Comparison of ENCODE assay signal across 6 cellular contexts in genomic region chr7:143714581-143715459, GRCh38. TPM values are rescaled to one million over a fixed set of nuclear protein-coding genes. Genes with fewer than 3 reads are reported as not detected.
"Had no signal": no experiment of that assay in that cellular context is flagged by ENCODE, and none has a peak within 500 bp of the region (broad histone marks: within the 10 kb centered on the region; RNA-seq: fewer than 3 reads in every experiment).

No MANE protein-coding gene starts in this region.

RNA-seq across cellular contexts. Expression of gene CTAGE6, which starts 42.7 kb away (rescaled TPM):
- total RNA-seq: cardiac muscle cell, left ventricle myocardium superior, neural crest cell, psoas muscle, WTC11 had no signal
- polyA plus RNA-seq: cardiac muscle cell, psoas muscle, urinary bladder had no signal
